Comparison of ENCODE assay signal across 8 cellular contexts in the genomic region with DNA sequence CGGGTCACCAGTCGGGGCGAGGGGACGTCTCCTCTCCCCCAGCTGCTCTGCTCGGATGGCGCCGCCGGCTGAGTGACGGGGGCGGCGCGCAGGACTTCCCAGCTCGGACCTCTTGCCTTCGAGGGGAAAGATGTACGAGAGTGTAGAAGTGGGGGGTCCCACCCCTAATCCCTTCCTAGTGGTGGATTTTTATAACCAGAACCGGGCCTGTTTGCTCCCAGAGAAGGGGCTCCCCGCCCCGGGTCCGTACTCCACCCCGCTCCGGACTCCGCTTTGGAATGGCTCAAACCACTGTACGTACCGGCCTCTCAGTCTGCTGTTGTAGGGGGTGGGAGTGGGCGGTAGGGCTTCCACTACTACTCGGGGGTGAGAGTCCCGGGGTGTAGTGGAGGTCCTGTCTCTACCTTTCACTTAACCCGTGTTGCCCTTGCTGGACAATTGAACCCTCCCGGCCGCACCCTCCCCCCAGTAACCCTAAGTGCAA. TPM values are rescaled to one million over a fixed set of nuclear protein-coding genes. Genes with fewer than 3 reads are reported as not detected.
A peak's percentile ranks its signal among the peaks of the same experiment; 100 is the strongest.
DNase-seq lines count a peak whose midpoint lies in the region; ATAC-seq and TF ChIP-seq lines count a peak whose summit lies in the region.

No MANE protein-coding gene starts in this region.

- H3K4me1 ChIP-seq in testis, result peaks cover 80% of the 10 kb centered on the region

- H3K9me3 Mint-ChIP-seq in T-helper 2 cell treated with Interferon-gamma antibody and Interleukin-4, amounts not matched to agents 5 μg/mL and 100 μg/mL, for 36 hours, result no peaks in the 10 kb centered on the region

- TF ChIP-seq POLR2A in lower leg skin (IDR thresholded peaks at IDR 0.05), result no peak
- TF ChIP-seq POLR2A in testis (IDR thresholded peaks at IDR 0.05), result no peak

- no peak for DNase-seq in T-helper 2 cell treated with Interferon-gamma antibody and Interleukin-4, amounts not matched to agents 5 μg/mL and 100 μg/mL, for 36 hours (ENCODE audit: low spot score)
- DNase-seq in T-helper 2 cell (no peak), cardiac fibroblast (ENCODE audit: low read depth in 2 of 2) (no peak), lower leg skin (ENCODE audit: low spot score in 2 of 2) (no peak), testis (no peak), epidermal melanocyte (ENCODE audit: insufficient read length, low spot score) (no peak)

- no peaks in the 10 kb centered on the region for H3K36me3 ChIP-seq in testis (ENCODE audit: low read depth, missing control alignments)

- H3K4me3 ChIP-seq in cardiac fibroblast (replicated peaks in 1 of 2; ENCODE audit: low read depth in 2 of 2, low read length in 2 of 2) (peak overlapping the region; percentile 73 to 74), lower leg skin (ENCODE audit: low read depth, poor library complexity, severe bottlenecking) (peak overlapping the region; percentile 73), testis (peak overlapping the region; percentile 74 to 83)

- peak overlapping the region; percentile 83 to 97 for H3K27ac ChIP-seq in testis

- H3K9me3 ChIP-seq in testis, result no peaks in the 10 kb centered on the region

- TF ChIP-seq CTCF in cardiac fibroblast (IDR thresholded peaks at IDR 0.05; ENCODE audit: low read depth, low read length) (no peak), lower leg skin (IDR thresholded peaks at IDR 0.05) (no peak), testis (IDR thresholded peaks at IDR 0.05) (no peak)

- H3K27me3 ChIP-seq in testis, result no peaks in the 10 kb centered on the region

- no peak for ATAC-seq in HG02870 (IDR thresholded peaks at IDR 0.05; ENCODE audit: unreplicated experiment)
- no peak for ATAC-seq in GM21447 (IDR thresholded peaks at IDR 0.05; ENCODE audit: unreplicated experiment)

- H3K4me1 Mint-ChIP-seq in T-helper 2 cell treated with Interferon-gamma antibody and Interleukin-4, amounts not matched to agents 5 μg/mL and 100 μg/mL, for 36 hours (ENCODE audit: low read depth), result peaks cover 47% of the 10 kb centered on the region

- H3K27me3 Mint-ChIP-seq in T-helper 2 cell treated with Interferon-gamma antibody and Interleukin-4, amounts not matched to agents 5 μg/mL and 100 μg/mL, for 36 hours (ENCODE audit: low read depth), result no peaks in the 10 kb centered on the region

- WGBS in lower leg skin, 2 donors, result 12 to 24% methylated on average over 29 to 30 of the region's 30 CpGs
- 3 to 4% methylated on average over 11 to 30 of the region's 30 CpGs for WGBS in testis, 2 donors

- intact Hi-C loops in lower leg skin (cut with DNase I; ENCODE audit: low total_unique reads) (loop anchor here (10.0 kb wide), 1 partner anchor 228 kb away; no protein-coding TSS in a partner anchor), testis (cut with DNase I; ENCODE audit: low total_unique reads) (no loop called here)

- H3K4me3 Mint-ChIP-seq in T-helper 2 cell treated with Interferon-gamma antibody and Interleukin-4, amounts not matched to agents 5 μg/mL and 100 μg/mL, for 36 hours, result peak overlapping the region; percentile 57

- peaks cover 44% of the 10 kb centered on the region for H3K36me3 Mint-ChIP-seq in T-helper 2 cell treated with Interferon-gamma antibody and Interleukin-4, amounts not matched to agents 5 μg/mL and 100 μg/mL, for 36 hours (ENCODE audit: low read depth)

- peak overlapping the region; percentile 57 for H3K27ac Mint-ChIP-seq in T-helper 2 cell treated with Interferon-gamma antibody and Interleukin-4, amounts not matched to agents 5 μg/mL and 100 μg/mL, for 36 hours

RNA-seq across cellular contexts. Expression of gene GJD3, which starts 21.9 kb away (rescaled TPM):
- total RNA-seq in lower leg skin, result not detected
- total RNA-seq in testis, result 1 to 10 TPM; 2.1 to 2.6 TPM
- polyA plus RNA-seq in testis (ENCODE audit: insufficient read depth, low read depth, low replicate concordance), result not detected

RNA-seq across cellular contexts. Expression of gene RARA, which starts 33.6 kb away (rescaled TPM):
- total RNA-seq in lower leg skin, result 10 to 100 TPM; 18.1 to 38.0 (median 25.2) TPM
- total RNA-seq in testis, result 10 to 100 TPM; 65.5 to 66.0 TPM
- polyA plus RNA-seq in testis (ENCODE audit: insufficient read depth, low read depth, low replicate concordance), result 49.8 TPM

RNA-seq across cellular contexts. Expression of gene CDC6, which starts 54.9 kb away (rescaled TPM):
- total RNA-seq in lower leg skin (1 to 10 TPM in 2 of 4 donors, under 1 TPM in 2; 0.42 to 1.6 (median 1.0) TPM), testis (10 to 100 TPM; 12.4 to 22.8 TPM)
- polyA plus RNA-seq in testis (ENCODE audit: insufficient read depth, low read depth, low replicate concordance), result 14.7 TPM

Comparison
In these comparisons a context has a peak if more than half of its experiments do, and no peak if none do; other contexts are left out.
1. RNA of gene CDC6, which starts 54.9 kb away (total RNA-seq): 12.4 to 22.8 TPM in testis; 0.42 to 1.6 TPM in lower leg skin; every median in the first group is over 4 times any median in the second.
2. Peak in every context shown above with its lines, with median percentiles within 50 percentile points of each other: H3K4me3 ChIP-seq.